Comparison of ENCODE assay signal across 13 cellular contexts in the genomic region with DNA sequence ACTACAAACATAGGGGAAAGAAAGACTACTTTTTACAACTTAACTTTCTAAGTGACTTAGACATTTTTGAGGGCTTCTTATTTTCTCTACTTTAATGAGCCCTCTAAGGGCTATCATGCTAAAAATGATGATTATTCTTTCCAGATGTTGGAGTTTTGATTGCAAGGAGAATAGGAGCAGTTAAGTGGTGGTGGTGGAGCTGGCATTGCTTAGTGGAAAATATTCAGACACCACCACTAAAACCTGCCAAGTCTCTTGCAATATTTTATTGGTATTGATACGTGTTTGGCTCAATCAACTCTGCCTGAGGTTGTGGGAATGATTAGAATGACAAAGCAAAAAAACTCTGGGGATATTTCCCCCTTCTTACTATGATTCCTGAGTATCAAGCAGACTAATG.
"Had no signal": no experiment of that assay in that cellular context is flagged by ENCODE, and none has a peak within 500 bp of the region (broad histone marks: within the 10 kb centered on the region; RNA-seq: fewer than 3 reads in every experiment).

No MANE protein-coding gene starts in this region.

- DNase-seq: activated CD4-positive, alpha-beta T cell treated with anti-CD3 and anti-CD28 coated beads, Interleukin-2, amount 10 ng/mL, durations not matched to agents 7 days and 5 days; activated CD8-positive, alpha-beta T cell treated with anti-CD3 and anti-CD28 coated beads, Interleukin-2, amount 10 ng/mL, durations not matched to agents 7 days and 5 days; activated naive CD4-positive, alpha-beta T cell treated with anti-CD3 and anti-CD28 coated beads for 36 hours; activated T-cell treated with anti-CD3 and anti-CD28 coated beads, Interleukin-2, amount 50 U/mL, for 24 hours; effector memory CD4-positive, alpha-beta T cell; hypothalamus; nucleus accumbens; sigmoid colon; stimulated activated naive B cell treated with anti-CD40 and anti-IgM and Interleukin-4, amounts not matched to agents 10 μg/mL and 1 μg/mL and 100 μg/mL, for 72 hours had no signal

- H3K27me3 ChIP-seq: esophagus muscularis mucosa, sigmoid colon, tibial artery had no signal

- ATAC-seq: activated CD8-positive, alpha-beta T cell treated with anti-CD3 and anti-CD28 coated beads, Interleukin-2, amount 10 ng/mL, durations not matched to agents 7 days and 5 days; natural killer cell treated with Interleukin-12 subunit alpha and Interleukin-12 subunit beta and Interleukin-15 and Interleukin-18, amount 100 ng/mL, for 72 hours; stimulated activated naive B cell treated with anti-CD40 and anti-IgM and Interleukin-4, amounts not matched to agents 10 μg/mL and 1 μg/mL and 100 μg/mL, for 72 hours had no signal

- H3K36me3 ChIP-seq: esophagus muscularis mucosa, sigmoid colon, tibial artery had no signal

- H3K4me3 ChIP-seq: esophagus muscularis mucosa, lung, sigmoid colon, tibial artery had no signal

- H3K27ac ChIP-seq: esophagus muscularis mucosa, sigmoid colon, tibial artery had no signal
